ENCODE assay signal across 16 cellular contexts in the genomic region with DNA sequence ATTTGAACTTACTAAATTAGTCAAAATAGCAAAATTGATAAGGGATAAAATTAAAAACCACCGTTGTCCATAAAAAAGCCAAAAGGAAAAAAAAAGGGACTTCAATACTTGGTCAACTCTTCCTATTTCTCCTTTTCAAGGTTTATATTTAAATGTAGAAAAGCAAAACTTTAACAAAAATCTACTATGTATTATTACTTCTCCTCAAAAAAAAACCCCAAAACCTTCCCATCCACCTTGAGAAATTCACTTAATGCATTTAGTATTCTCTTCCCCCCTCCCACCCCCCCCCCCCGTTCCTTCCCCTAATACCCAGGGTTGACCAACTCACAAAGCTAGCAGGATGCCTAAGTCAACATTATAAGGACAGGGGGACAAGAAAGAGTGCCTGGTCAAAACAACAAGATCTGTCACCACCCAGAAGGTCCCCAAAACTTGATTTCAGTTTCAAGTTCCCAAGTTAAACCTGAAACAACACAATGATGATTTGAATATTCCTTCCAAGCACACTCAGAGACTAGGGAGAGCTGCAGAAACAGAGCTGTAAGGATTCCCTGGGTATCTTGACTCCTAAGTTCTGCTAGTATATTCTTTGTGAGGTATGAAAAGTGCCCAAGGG. TPM values are rescaled to one million over a fixed set of nuclear protein-coding genes. Genes with fewer than 3 reads are reported as not detected.
DNase-seq lines count a peak whose midpoint lies in the region; ATAC-seq and TF ChIP-seq lines count a peak whose summit lies in the region.
"Had no signal": no experiment of that assay in that cellular context is flagged by ENCODE, and none has a peak within 500 bp of the region (broad histone marks: within the 10 kb centered on the region; RNA-seq: fewer than 3 reads in every experiment).

No MANE protein-coding gene starts in this region.

- H3K4me2 ChIP-seq in OCI-LY7 (ENCODE audit: low read length): no peak overlapping the region

- H3K4me1 ChIP-seq in RWPE2 (ENCODE audit: insufficient read depth, poor library complexity, severe bottlenecking) (peaks cover 14% of the 10 kb centered on the region), OCI-LY7 (ENCODE audit: insufficient read depth, low read length, poor library complexity, severe bottlenecking) (no peaks in the 10 kb centered on the region)

- H3K79me2 ChIP-seq in OCI-LY7 (ENCODE audit: insufficient read depth, low read depth, low read length): no peaks in the 10 kb centered on the region; the same call in 1 of the 2 replicates

- no peak overlapping the region for H2AFZ ChIP-seq in OCI-LY7 (ENCODE audit: low read length)

- no peaks in the 10 kb centered on the region for H3K9me3 Mint-ChIP-seq in chondrocyte (ENCODE audit: low read depth)
- H3K9me3 Mint-ChIP-seq: activated naive CD4-positive, alpha-beta T cell treated with anti-CD3 and anti-CD28 coated beads, Interleukin-2, amount 50 U/mL, for 24 hours had no signal

- H3K36me3 ChIP-seq in RWPE2 (ENCODE audit: low read depth) (no peaks in the 10 kb centered on the region), OCI-LY7 (ENCODE audit: insufficient read depth, low read length) (no peaks in the 10 kb centered on the region)
- H3K36me3 ChIP-seq: esophagus muscularis mucosa, Peyer's patch, vagina had no signal

- H3K27ac Mint-ChIP-seq in chondrocyte (ENCODE audit: unreplicated experiment): no peak overlapping the region
- H3K27ac Mint-ChIP-seq: activated naive CD4-positive, alpha-beta T cell treated with anti-CD3 and anti-CD28 coated beads, Interleukin-2, amount 50 U/mL, for 24 hours had no signal

- ATAC-seq in GM19324 (IDR thresholded peaks at IDR 0.05; ENCODE audit: low FRiP score, unreplicated experiment) (peak; percentile 68), HG02798 (IDR thresholded peaks at IDR 0.05; ENCODE audit: poor library complexity, unreplicated experiment) (peak; percentile 59), RWPE2 (ENCODE audit: low read depth) (no peak), GM21423 (IDR thresholded peaks at IDR 0.05; ENCODE audit: unreplicated experiment) (no peak)

- no TSS peak for BruUV-seq in OCI-LY7 (replicated peaks; lab: Mats Ljungman, UMichigan)

- DNase-seq in RWPE2 (ENCODE audit: low spot score) (no peak), OCI-LY7 (ENCODE audit: low spot score) (no peak), chondrocyte (ENCODE audit: low spot score) (no peak), Kasumi-1 (lab: John Stamatoyannopoulos, UW) (no peak)
- DNase-seq: DMS53, NCI-H2227 treated with DMSO at 0.1 percent for 48 hours, Peyer's patch, posterior cingulate gyrus had no signal

- H3K27ac ChIP-seq in C4-2B: peak overlapping the region; percentile 19; the same call in 1 of the 2 replicates
- H3K27ac ChIP-seq in RWPE2 (ENCODE audit: poor library complexity, severe bottlenecking): peak overlapping the region; percentile 34
- no peak overlapping the region for H3K27ac ChIP-seq in OCI-LY7 (ENCODE audit: low read depth, low read length, poor library complexity, severe bottlenecking)
- H3K27ac ChIP-seq: esophagus muscularis mucosa, HL-60, Peyer's patch, vagina had no signal

- TF ChIP-seq CTCF in C4-2B (conservative IDR thresholded peaks at IDR 0.05) (no peak), RWPE2 (IDR thresholded peaks at IDR 0.05; ENCODE audit: poor library complexity, severe bottlenecking) (no peak), OCI-LY7 (conservative IDR thresholded peaks at IDR 0.05; ENCODE audit: low read length) (no peak), chondrocyte (IDR thresholded peaks at IDR 0.05) (no peak)

- POLR2A ChIA-PET in OCI-LY7 (lab: Charles Lee): interaction anchor here (0.6 to 0.7 kb wide), 2 partner anchors 16 to 1536 kb away, joined by 3 to 8 read pairs; no protein-coding TSS in a partner anchor

- intact Hi-C loops in OCI-LY7 (cut with micrococcal nuclease; ENCODE audit: unreplicated experiment): no loop called here

- H3K4me3 ChIP-seq in RWPE2 (ENCODE audit: severe bottlenecking): no peak overlapping the region
- H3K4me3 ChIP-seq in OCI-LY7 (ENCODE audit: low read depth, low read length, poor library complexity, severe bottlenecking): no peak overlapping the region
- H3K4me3 ChIP-seq: esophagus muscularis mucosa, Peyer's patch, vagina had no signal

- H3K27me3 ChIP-seq in RWPE2 (ENCODE audit: insufficient read depth, poor library complexity, severe bottlenecking): no peaks in the 10 kb centered on the region
- H3K27me3 ChIP-seq: esophagus muscularis mucosa, Peyer's patch, vagina had no signal

- H4K20me1 ChIP-seq in OCI-LY7 (ENCODE audit: insufficient read depth, low read length): no peaks in the 10 kb centered on the region; the same call in 1 of the 2 replicates

- CTCF ChIA-PET in OCI-LY7 (lab: Charles Lee; ENCODE audit: unreplicated experiment): no interaction called here

- H3K27me3 Mint-ChIP-seq in chondrocyte (ENCODE audit: low read depth): no peaks in the 10 kb centered on the region
- H3K27me3 Mint-ChIP-seq: activated naive CD4-positive, alpha-beta T cell treated with anti-CD3 and anti-CD28 coated beads, Interleukin-2, amount 50 U/mL, for 24 hours had no signal

- H3K4me3 Mint-ChIP-seq in chondrocyte (ENCODE audit: unreplicated experiment): no peak overlapping the region
- H3K4me3 Mint-ChIP-seq: activated naive CD4-positive, alpha-beta T cell treated with anti-CD3 and anti-CD28 coated beads, Interleukin-2, amount 50 U/mL, for 24 hours had no signal

- no peaks in the 10 kb centered on the region for H3K36me3 Mint-ChIP-seq in chondrocyte (ENCODE audit: low read depth)
- H3K36me3 Mint-ChIP-seq: activated naive CD4-positive, alpha-beta T cell treated with anti-CD3 and anti-CD28 coated beads, Interleukin-2, amount 50 U/mL, for 24 hours had no signal

- H3K9me3 ChIP-seq in RWPE2 (ENCODE audit: severe bottlenecking) (no peaks in the 10 kb centered on the region), OCI-LY7 (ENCODE audit: low read length) (no peaks in the 10 kb centered on the region)
- H3K9me3 ChIP-seq: esophagus muscularis mucosa, Peyer's patch, vagina had no signal

- H3K4me1 Mint-ChIP-seq in chondrocyte (ENCODE audit: low read depth): peaks cover 23% of the 10 kb centered on the region

- no peaks in the 10 kb centered on the region for H3K9me2 ChIP-seq in OCI-LY7 (ENCODE audit: insufficient read depth, low read length)

RNA-seq across cellular contexts. Expression of a gene that starts 14.6 kb away (rescaled TPM):
- 9.9 and 17.2 TPM in 2 replicates for total RNA-seq in OCI-LY7 (2014; rRNA removed; shearing (Covaris generic))
- 26.8 and 34.9 TPM in 2 replicates for total RNA-seq in OCI-LY7 (2022)
- total RNA-seq in chondrocyte: 34.0 to 35.6 TPM (median 34.3 TPM) in 3 replicates

Comparison
In these comparisons a context has a peak if more than half of its experiments do, and no peak if none do; other contexts are left out.
1. ATAC-seq: peak in GM19324 (single experiment) and HG02798 (single experiment); none in RWPE2 (single experiment) and GM21423 (single experiment).